ENCODE assay signal across 8 cellular contexts in the genomic region with DNA sequence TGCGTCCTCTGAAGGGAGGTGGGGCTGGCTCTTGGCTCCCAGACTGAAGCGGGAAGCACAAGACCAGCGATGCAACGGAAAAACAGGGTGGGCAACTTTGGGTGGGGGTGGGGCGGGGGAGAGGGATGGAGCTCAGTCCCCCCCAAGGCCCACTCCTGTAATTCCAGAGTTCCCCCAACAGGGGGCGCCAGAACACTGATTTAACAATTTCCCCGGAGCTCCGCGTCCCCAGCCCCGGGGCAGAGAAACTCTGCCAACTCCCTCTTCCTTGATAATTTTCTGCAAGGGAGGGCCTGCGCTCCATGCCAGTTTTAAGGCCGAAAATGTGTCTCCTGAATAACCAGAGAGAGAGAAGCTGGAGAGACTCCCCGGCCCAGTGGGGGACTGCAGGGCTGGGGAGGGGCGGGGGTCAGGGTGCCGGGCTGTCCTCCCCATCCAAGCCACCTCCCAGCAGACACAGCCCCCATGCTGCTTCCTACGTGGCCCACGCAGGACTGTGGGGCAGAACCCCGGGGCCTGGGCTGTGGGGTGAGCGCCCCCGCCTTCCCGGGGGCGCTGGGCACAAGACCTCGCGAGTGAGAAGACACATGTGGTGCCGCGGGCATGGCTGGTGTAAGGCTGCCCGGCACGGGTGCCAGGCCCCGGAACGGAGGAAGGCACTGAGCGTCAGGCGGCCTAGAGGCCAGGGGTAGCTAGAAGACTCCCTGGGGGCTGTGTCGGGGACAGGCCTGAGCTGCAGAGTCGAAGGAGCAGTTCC. TPM values are rescaled to one million over a fixed set of nuclear protein-coding genes. Genes with fewer than 3 reads are reported as not detected.
DNase-seq lines count a peak whose midpoint lies in the region; ATAC-seq lines count a peak whose summit lies in the region.

No MANE protein-coding gene starts in this region.

- intact Hi-C loops in CD4-positive, alpha-beta memory T cell (cut with micrococcal nuclease), result loop anchor here (1.0 kb wide), 2 partner anchors 71 to 142 kb away; no protein-coding TSS in a partner anchor
- intact Hi-C loops in posterior cingulate gyrus (cut with DNase I), result loop anchor here (1.0 to 5.0 kb wide), 3 partner anchors 71 to 350 kb away; partner anchors contain the start of genes CACNA1S and KIF14

- no peak overlapping the region for H3K27ac ChIP-seq in CD4-positive, alpha-beta memory T cell (ENCODE audit: low read depth, low read length)

- no peaks in the 10 kb centered on the region for H3K9me3 ChIP-seq in CD4-positive, alpha-beta memory T cell (ENCODE audit: control insufficient read depth in 1 of 2, low read length in 2 of 2)

- DNase-seq in CD4-positive, alpha-beta memory T cell, result peak; percentile 51 to 60 (median 56)
- DNase-seq in HPDE6-E6E7 (ENCODE audit: extremely low spot score) (peak; percentile 47), RKO (ENCODE audit: low spot score) (peak; percentile 30), globus pallidus (ENCODE audit: low spot score) (peak; percentile 65), posterior cingulate gyrus (peak; percentile 65 to 96 (median 78)), ureter (ENCODE audit: low spot score) (peak; percentile 85)
- DNase-seq in activated effector memory CD4-positive, alpha-beta T cell treated with anti-CD3 and anti-CD28 coated beads, Interleukin-2, amount 50 U/mL, for 16 hours, result peak; percentile 87

- no peaks in the 10 kb centered on the region for H3K4me1 ChIP-seq in CD4-positive, alpha-beta memory T cell (ENCODE audit: insufficient read depth, low read length)

- no peaks in the 10 kb centered on the region for H3K9me3 Mint-ChIP-seq in CD4-positive, alpha-beta memory T cell

- H3K27me3 ChIP-seq in CD4-positive, alpha-beta memory T cell (ENCODE audit: insufficient read depth, low read length), result no peaks in the 10 kb centered on the region

- peaks cover 22 to 78% of the 10 kb centered on the region in 2 donors for H3K36me3 Mint-ChIP-seq in CD4-positive, alpha-beta memory T cell

- no peak overlapping the region for H3K4me3 Mint-ChIP-seq in CD4-positive, alpha-beta memory T cell

- peaks cover 35% of the 10 kb centered on the region for H3K36me3 ChIP-seq in CD4-positive, alpha-beta memory T cell (ENCODE audit: insufficient read depth, low read length)

- POLR2A ChIA-PET in CD4-positive, alpha-beta memory T cell (lab: Charles Lee; ENCODE audit: partially characterized antibody), result interaction anchor here (0.9 to 2.5 kb wide), 4 partner anchors 48 to 142 kb away, joined by 3 to 12 read pairs (median 4); partner anchors contain the start of gene KIF21B

- CTCF ChIA-PET in CD4-positive, alpha-beta memory T cell (lab: Charles Lee; ENCODE audit: partially characterized antibody), result interaction anchor here (0.7 to 13.4 kb wide), 38 partner anchors 9 to 350 kb away, joined by 3 to 488 read pairs (median 6); partner anchors contain the start of genes CACNA1S and KIF21B

- peaks cover 0 to 2% (median 0%) of the 10 kb centered on the region in 4 donors for H3K4me1 Mint-ChIP-seq in CD4-positive, alpha-beta memory T cell

- H3K27ac Mint-ChIP-seq in CD4-positive, alpha-beta memory T cell, result peak overlapping the region in 1 of 7 donors; percentile 38

- H3K27me3 Mint-ChIP-seq in CD4-positive, alpha-beta memory T cell, result no peaks in the 10 kb centered on the region

- no peak for ATAC-seq in GM19397 (IDR thresholded peaks at IDR 0.05; ENCODE audit: unreplicated experiment)

- no peak overlapping the region for H3K4me3 ChIP-seq in CD4-positive, alpha-beta memory T cell (ENCODE audit: low read length in 2 of 2)

RNA-seq across cellular contexts. Expression of gene KIF21B, which starts 51.4 kb away (rescaled TPM):
- 10 to 100 TPM; 90.3 to 94.7 TPM for total RNA-seq in CD4-positive, alpha-beta memory T cell
- polyA plus RNA-seq in CD4-positive, alpha-beta memory T cell, result 10 to 100 TPM in 1 of 2 donors, under 1 TPM in 1; 0.55 to 10.4 TPM
- total RNA-seq in ureter, result 10.7 TPM

Comparison
In these comparisons a context has a peak if more than half of its experiments do, and no peak if none do; other contexts are left out.
1. DNase-seq: peak in every context shown above with its lines; median percentile 87 in activated effector memory CD4-positive, alpha-beta T cell treated with anti-CD3 and anti-CD28 coated beads, Interleukin-2, amount 50 U/mL, for 16 hours; 85 in ureter; 78 in posterior cingulate gyrus; 65 in globus pallidus; 56 in CD4-positive, alpha-beta memory T cell; 47 in HPDE6-E6E7; 30 in RKO.